In the genomic region with DNA sequence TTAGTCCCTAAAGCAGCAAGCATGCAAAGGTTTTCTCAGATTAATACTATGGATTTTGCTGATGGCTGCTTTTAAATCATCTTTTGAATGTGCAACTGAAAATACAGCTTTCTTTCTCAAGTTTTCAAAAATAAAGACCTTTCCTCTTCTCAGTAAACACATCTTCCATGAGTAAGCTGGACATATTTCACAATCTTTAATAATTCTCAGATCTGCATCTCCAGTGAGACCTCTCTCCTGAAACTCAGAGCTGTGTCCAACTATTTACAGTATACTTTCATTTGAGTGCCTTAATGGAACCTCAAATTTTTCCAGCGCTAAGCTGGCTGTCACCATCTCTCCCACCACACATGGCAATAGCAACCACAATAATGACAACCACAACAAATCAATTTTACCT, we compare ENCODE assay signal across 18 cellular contexts.
DNase-seq lines count a peak whose midpoint lies in the region; ATAC-seq and TF ChIP-seq lines count a peak whose summit lies in the region.
"Had no signal": no experiment of that assay in that cellular context is flagged by ENCODE, and none has a peak within 500 bp of the region (broad histone marks: within the 10 kb centered on the region; RNA-seq: fewer than 3 reads in every experiment).

No MANE protein-coding gene starts in this region.

- peak; percentile 2 for DNase-seq in AG09309 (ENCODE audit: low read depth)
- peak; percentile 34 for DNase-seq in GM03348 (ENCODE audit: low spot score)
- DNase-seq in amniotic epithelial cell (ENCODE audit: low read depth): peak; percentile 53
- DNase-seq in fibroblast of villous mesenchyme (ENCODE audit: low read depth): peak; percentile 11
- DNase-seq in activated CD8-positive, alpha-beta memory T cell treated with anti-CD3 and anti-CD28 coated beads, Interleukin-2, amount 50 U/mL, for 4 hours: no peak
- DNase-seq in NCI-H2029 treated with DMSO at 0.1 percent for 48 hours (lab: John Stamatoyannopoulos, UW): no peak
- DNase-seq in activated effector memory CD4-positive, alpha-beta T cell treated with Interleukin-2 at 50 U/mL for 16 hours: no peak
- DNase-seq: C1 segment of cervical spinal cord, DMS 273 treated with DMSO at 0.1 percent for 48 hours, KG1, NCI-H1436, NCI-H2081, NCI-H524, Right ventricle myocardium superior had no signal

- H3K4me3 ChIP-seq in AG09309 (ENCODE audit: control insufficient read depth, low read depth, low read length) (no peak overlapping the region), fibroblast of villous mesenchyme (ENCODE audit: low read depth, low read length) (no peak overlapping the region)
- H3K4me3 ChIP-seq: GM12878, SK-N-MC had no signal

- no peak for TF ChIP-seq CTCF in AG09309 (IDR thresholded peaks at IDR 0.05; ENCODE audit: control insufficient read depth, insufficient read depth, low read depth, low read length, missing control alignments)
- no peak for TF ChIP-seq CTCF in fibroblast of villous mesenchyme (IDR thresholded peaks at IDR 0.05; ENCODE audit: insufficient read depth, low read depth, low read length)

- ATAC-seq in HG03469 (IDR thresholded peaks at IDR 0.05; ENCODE audit: unreplicated experiment): no peak
- ATAC-seq: GM12878, HCT116 had no signal

Comparison
In these comparisons a context has a peak if more than half of its experiments do, and no peak if none do; other contexts are left out.
1. DNase-seq: peak in AG09309 (single experiment), GM03348 (single experiment), amniotic epithelial cell (single experiment) and fibroblast of villous mesenchyme (single experiment); none in activated CD8-positive, alpha-beta memory T cell treated with anti-CD3 and anti-CD28 coated beads, Interleukin-2, amount 50 U/mL, for 4 hours (single experiment), NCI-H2029 treated with DMSO at 0.1 percent for 48 hours (single experiment) and activated effector memory CD4-positive, alpha-beta T cell treated with Interleukin-2 at 50 U/mL for 16 hours (single experiment).